ENCODE assay signal across 1 cellular context in the genomic region with DNA sequence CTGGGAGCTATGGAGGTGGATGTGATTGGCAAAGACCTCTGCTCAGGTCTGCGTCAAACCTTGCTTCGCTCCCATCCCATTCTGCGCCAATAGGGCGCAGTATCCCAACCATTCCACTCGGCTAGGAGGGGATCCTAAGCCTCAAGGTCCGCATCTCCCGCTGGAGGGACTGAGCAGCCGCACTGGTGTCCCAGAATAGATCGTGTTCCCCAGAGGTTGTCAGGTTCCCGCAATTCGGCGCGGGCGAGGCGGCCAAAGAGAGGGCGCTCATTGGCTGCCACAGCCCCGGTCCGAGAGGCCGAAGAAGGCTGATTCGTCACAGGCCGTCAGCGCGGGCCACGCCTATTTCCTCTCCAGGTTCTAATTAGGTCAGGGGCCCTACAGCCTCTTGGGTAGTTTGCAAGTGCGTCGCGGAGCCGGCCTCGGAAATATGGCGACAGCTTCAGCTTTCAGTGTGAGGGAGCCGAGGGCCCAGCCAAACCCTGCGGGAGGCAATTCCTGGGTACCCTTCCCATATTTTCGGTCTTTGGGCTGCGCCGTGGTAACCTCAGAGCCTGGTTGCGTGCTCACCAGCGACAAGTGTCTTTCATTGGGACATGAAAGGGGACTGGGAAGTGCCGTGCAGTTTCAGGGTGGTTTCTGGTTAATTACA.
TF ChIP-seq lines count a peak whose summit lies in the region.

No MANE protein-coding gene starts in this region.

TF ChIP-seq in GM23338, 12 proteins besides CTCF, POLR2A, EP300 and RAD21 (continued from another document):
- TF ChIP-seq, protein P1, sequence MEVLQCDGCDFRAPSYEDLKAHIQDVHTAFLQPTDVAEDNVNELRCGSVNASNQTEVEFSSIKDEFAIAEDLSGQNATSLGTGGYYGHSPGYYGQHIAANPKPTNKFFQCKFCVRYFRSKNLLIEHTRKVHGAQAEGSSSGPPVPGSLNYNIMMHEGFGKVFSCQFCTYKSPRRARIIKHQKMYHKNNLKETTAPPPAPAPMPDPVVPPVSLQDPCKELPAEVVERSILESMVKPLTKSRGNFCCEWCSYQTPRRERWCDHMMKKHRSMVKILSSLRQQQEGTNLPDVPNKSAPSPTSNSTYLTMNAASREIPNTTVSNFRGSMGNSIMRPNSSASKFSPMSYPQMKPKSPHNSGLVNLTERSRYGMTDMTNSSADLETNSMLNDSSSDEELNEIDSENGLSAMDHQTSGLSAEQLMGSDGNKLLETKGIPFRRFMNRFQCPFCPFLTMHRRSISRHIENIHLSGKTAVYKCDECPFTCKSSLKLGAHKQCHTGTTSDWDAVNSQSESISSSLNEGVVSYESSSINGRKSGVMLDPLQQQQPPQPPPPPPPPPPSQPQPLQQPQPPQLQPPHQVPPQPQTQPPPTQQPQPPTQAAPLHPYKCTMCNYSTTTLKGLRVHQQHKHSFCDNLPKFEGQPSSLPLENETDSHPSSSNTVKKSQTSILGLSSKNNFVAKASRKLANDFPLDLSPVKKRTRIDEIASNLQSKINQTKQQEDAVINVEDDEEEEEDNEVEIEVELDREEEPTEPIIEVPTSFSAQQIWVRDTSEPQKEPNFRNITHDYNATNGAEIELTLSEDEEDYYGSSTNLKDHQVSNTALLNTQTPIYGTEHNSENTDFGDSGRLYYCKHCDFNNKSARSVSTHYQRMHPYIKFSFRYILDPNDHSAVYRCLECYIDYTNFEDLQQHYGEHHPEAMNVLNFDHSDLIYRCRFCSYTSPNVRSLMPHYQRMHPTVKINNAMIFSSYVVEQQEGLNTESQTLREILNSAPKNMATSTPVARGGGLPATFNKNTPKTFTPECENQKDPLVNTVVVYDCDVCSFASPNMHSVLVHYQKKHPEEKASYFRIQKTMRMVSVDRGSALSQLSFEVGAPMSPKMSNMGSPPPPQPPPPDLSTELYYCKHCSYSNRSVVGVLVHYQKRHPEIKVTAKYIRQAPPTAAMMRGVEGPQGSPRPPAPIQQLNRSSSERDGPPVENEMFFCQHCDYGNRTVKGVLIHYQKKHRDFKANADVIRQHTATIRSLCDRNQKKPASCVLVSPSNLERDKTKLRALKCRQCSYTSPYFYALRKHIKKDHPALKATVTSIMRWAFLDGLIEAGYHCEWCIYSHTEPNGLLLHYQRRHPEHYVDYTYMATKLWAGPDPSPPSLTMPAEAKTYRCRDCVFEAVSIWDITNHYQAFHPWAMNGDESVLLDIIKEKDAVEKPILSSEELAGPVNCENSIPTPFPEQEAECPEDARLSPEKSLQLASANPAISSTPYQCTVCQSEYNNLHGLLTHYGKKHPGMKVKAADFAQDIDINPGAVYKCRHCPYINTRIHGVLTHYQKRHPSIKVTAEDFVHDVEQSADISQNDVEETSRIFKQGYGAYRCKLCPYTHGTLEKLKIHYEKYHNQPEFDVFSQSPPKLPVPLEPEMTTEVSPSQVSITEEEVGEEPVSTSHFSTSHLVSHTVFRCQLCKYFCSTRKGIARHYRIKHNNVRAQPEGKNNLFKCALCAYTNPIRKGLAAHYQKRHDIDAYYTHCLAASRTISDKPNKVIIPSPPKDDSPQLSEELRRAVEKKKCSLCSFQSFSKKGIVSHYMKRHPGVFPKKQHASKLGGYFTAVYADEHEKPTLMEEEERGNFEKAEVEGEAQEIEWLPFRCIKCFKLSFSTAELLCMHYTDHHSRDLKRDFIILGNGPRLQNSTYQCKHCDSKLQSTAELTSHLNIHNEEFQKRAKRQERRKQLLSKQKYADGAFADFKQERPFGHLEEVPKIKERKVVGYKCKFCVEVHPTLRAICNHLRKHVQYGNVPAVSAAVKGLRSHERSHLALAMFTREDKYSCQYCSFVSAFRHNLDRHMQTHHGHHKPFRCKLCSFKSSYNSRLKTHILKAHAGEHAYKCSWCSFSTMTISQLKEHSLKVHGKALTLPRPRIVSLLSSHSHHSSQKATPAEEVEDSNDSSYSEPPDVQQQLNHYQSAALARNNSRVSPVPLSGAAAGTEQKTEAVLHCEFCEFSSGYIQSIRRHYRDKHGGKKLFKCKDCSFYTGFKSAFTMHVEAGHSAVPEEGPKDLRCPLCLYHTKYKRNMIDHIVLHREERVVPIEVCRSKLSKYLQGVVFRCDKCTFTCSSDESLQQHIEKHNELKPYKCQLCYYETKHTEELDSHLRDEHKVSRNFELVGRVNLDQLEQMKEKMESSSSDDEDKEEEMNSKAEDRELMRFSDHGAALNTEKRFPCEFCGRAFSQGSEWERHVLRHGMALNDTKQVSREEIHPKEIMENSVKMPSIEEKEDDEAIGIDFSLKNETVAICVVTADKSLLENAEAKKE (CRISPR knock-in tag; IDR thresholded peaks at IDR 0.05) = no peak
- TF ChIP-seq, protein P2, sequence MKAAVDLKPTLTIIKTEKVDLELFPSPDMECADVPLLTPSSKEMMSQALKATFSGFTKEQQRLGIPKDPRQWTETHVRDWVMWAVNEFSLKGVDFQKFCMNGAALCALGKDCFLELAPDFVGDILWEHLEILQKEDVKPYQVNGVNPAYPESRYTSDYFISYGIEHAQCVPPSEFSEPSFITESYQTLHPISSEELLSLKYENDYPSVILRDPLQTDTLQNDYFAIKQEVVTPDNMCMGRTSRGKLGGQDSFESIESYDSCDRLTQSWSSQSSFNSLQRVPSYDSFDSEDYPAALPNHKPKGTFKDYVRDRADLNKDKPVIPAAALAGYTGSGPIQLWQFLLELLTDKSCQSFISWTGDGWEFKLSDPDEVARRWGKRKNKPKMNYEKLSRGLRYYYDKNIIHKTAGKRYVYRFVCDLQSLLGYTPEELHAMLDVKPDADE (IDR thresholded peaks at IDR 0.05) = peak; percentile 55; the same call in 1 of the 2 replicates
